8 cellular contexts compared by ENCODE assay signal in genomic region chr15:85795320-85795668, GRCh38. TPM values are rescaled to one million over a fixed set of nuclear protein-coding genes. Genes with fewer than 3 reads are reported as not detected.
DNase-seq lines count a peak whose midpoint lies in the region; ATAC-seq, FAIRE-seq and TF ChIP-seq lines count a peak whose summit lies in the region.

No MANE protein-coding gene starts in this region.

- no peaks in the 10 kb centered on the region for H3K27me3 Mint-ChIP-seq in activated naive CD4-positive, alpha-beta T cell treated with anti-CD3 and anti-CD28 coated beads, Interleukin-2, amount 50 U/mL, for 24 hours
- peaks cover 4% of the 10 kb centered on the region for H3K27me3 Mint-ChIP-seq in activated T-helper 1 cell treated with anti-CD3 and anti-CD28 coated beads, Interleukin-12 subunit alpha, Interleukin-12 subunit beta, Interleukin-2, Interleukin-4 antibody, amounts not matched to agents 30 ng/mL and 10 ng/mL and 1 ng/mL, durations not matched to agents 14 hours and 24 hours and 36 hours (ENCODE audit: insufficient read depth)

- H3K4me1 ChIP-seq in HepG2 (ENCODE audit: insufficient read depth, low read length) (peaks cover 38% of the 10 kb centered on the region), upper lobe of left lung (peaks cover 22 to 27% (median 23%) of the 10 kb centered on the region in 4 donors)

- peaks cover 36% of the 10 kb centered on the region for H3K4me1 Mint-ChIP-seq in activated naive CD4-positive, alpha-beta T cell treated with anti-CD3 and anti-CD28 coated beads, Interleukin-2, amount 50 U/mL, for 24 hours
- peaks cover 31% of the 10 kb centered on the region for H3K4me1 Mint-ChIP-seq in activated T-helper 1 cell treated with anti-CD3 and anti-CD28 coated beads, Interleukin-12 subunit alpha, Interleukin-12 subunit beta, Interleukin-2, Interleukin-4 antibody, amounts not matched to agents 30 ng/mL and 10 ng/mL and 1 ng/mL, durations not matched to agents 14 hours and 24 hours and 36 hours (ENCODE audit: low read depth)

- TF ChIP-seq EP300 in HepG2 (IDR thresholded peaks at IDR 0.05; ENCODE audit: low read depth in 2 of 2, low read length in 2 of 2), result no peak
- TF ChIP-seq EP300 in HepG2 (CRISPR knock-in tag; IDR thresholded peaks at IDR 0.05; ENCODE audit: borderline replicate concordance), result no peak
- TF ChIP-seq EP300 in upper lobe of left lung (IDR thresholded peaks at IDR 0.05), result no peak

- in situ Hi-C loops in HepG2 (cut with HindIII; ENCODE audit: extremely low pct_ligation_motif_present, low pct_unique_long_range_greater_than_20kb), result no loop called here

- H3K4me2 ChIP-seq in HepG2 (ENCODE audit: low read depth, low read length), result peak overlapping the region; percentile 93

- H3K9me3 Mint-ChIP-seq in activated naive CD4-positive, alpha-beta T cell treated with anti-CD3 and anti-CD28 coated beads, Interleukin-2, amount 50 U/mL, for 24 hours, result no peaks in the 10 kb centered on the region
- H3K9me3 Mint-ChIP-seq in activated T-helper 1 cell treated with anti-CD3 and anti-CD28 coated beads, Interleukin-12 subunit alpha, Interleukin-12 subunit beta, Interleukin-2, Interleukin-4 antibody, amounts not matched to agents 30 ng/mL and 10 ng/mL and 1 ng/mL, durations not matched to agents 14 hours and 24 hours and 36 hours, result no peaks in the 10 kb centered on the region

- POLR2A ChIA-PET in HepG2 (lab: Yijun Ruan, JAX), result interaction anchor here (1.4 kb wide), 1 partner anchor 18 kb away, joined by 4 read pairs; no protein-coding TSS in a partner anchor

- peak overlapping the region; percentile 99 for H2AFZ ChIP-seq in HepG2 (ENCODE audit: low read length)

- H3K79me2 ChIP-seq in HepG2 (ENCODE audit: insufficient read depth, low read length), result peaks cover 29% of the 10 kb centered on the region

- no peak for FAIRE-seq in HepG2 (lab: Jason Lieb, UNC)

- no peaks in the 10 kb centered on the region; a peak in 1 of 5 replicates for H3K27me3 ChIP-seq in HepG2 (ENCODE audit: control insufficient read depth in 1 of 2, insufficient read depth in 2 of 2, low read length in 2 of 2)
- H3K27me3 ChIP-seq in upper lobe of left lung, result no peaks in the 10 kb centered on the region

- peak overlapping the region; percentile 14 for H3K27ac Mint-ChIP-seq in activated naive CD4-positive, alpha-beta T cell treated with anti-CD3 and anti-CD28 coated beads, Interleukin-2, amount 50 U/mL, for 24 hours
- no peak overlapping the region for H3K27ac Mint-ChIP-seq in activated T-helper 1 cell treated with anti-CD3 and anti-CD28 coated beads, Interleukin-12 subunit alpha, Interleukin-12 subunit beta, Interleukin-2, Interleukin-4 antibody, amounts not matched to agents 30 ng/mL and 10 ng/mL and 1 ng/mL, durations not matched to agents 14 hours and 24 hours and 36 hours

- H3K36me3 ChIP-seq in HepG2 (replicated peaks in 1 of 2; ENCODE audit: control insufficient read depth in 1 of 2, insufficient read depth in 2 of 2, low read length in 2 of 2) (no peaks in the 10 kb centered on the region), upper lobe of left lung (no peaks in the 10 kb centered on the region)

- peaks cover 11% of the 10 kb centered on the region for H4K20me1 ChIP-seq in HepG2 (ENCODE audit: insufficient read depth, low read length)

- ATAC-seq in HepG2 (no peak), upper lobe of left lung (ENCODE audit: low FRiP score in 2 of 2) (no peak), GM21390 (IDR thresholded peaks at IDR 0.05; ENCODE audit: unreplicated experiment) (no peak)

- TF ChIP-seq POLR2A in HepG2 (IDR thresholded peaks at IDR 0.05; ENCODE audit: insufficient read depth in 1 of 2, low read depth in 2 of 2, low read length in 2 of 2) (no peak), upper lobe of left lung (IDR thresholded peaks at IDR 0.05) (no peak)

- TF ChIP-seq CTCF in HepG2 (CRISPR knock-in tag; IDR thresholded peaks at IDR 0.05), result no peak
- no peak for TF ChIP-seq CTCF in upper lobe of left lung (IDR thresholded peaks at IDR 0.05)

- no TSS peak for BruUV-seq in HepG2 (replicated peaks; lab: Mats Ljungman, UMichigan)

- H3K9me3 ChIP-seq in HepG2 (ENCODE audit: low read length) (no peaks in the 10 kb centered on the region), upper lobe of left lung (no peaks in the 10 kb centered on the region)

- peak overlapping the region; percentile 47 for H3K9ac ChIP-seq in HepG2 (ENCODE audit: insufficient read depth, low read depth, low read length)

- intact Hi-C loops in activated T-helper 1 cell treated with anti-CD3 and anti-CD28 coated beads, Interleukin-12 subunit alpha, Interleukin-12 subunit beta, Interleukin-2, Interleukin-4 antibody, amounts not matched to agents 30 ng/mL and 10 ng/mL and 1 ng/mL, durations not matched to agents 14 hours and 24 hours and 36 hours (cut with micrococcal nuclease), result loop anchor here (1.0 to 10.0 kb wide), 6 partner anchors 64 to 1870 kb away; partner anchors contain the start of genes AKAP13 and PDE8A
- intact Hi-C loops in HepG2 (cut with micrococcal nuclease; ENCODE audit: unreplicated experiment), result no loop called here

- H3K4me3 Mint-ChIP-seq in activated naive CD4-positive, alpha-beta T cell treated with anti-CD3 and anti-CD28 coated beads, Interleukin-2, amount 50 U/mL, for 24 hours, result peak overlapping the region; percentile 90
- peak overlapping the region; percentile 88 for H3K4me3 Mint-ChIP-seq in activated T-helper 1 cell treated with anti-CD3 and anti-CD28 coated beads, Interleukin-12 subunit alpha, Interleukin-12 subunit beta, Interleukin-2, Interleukin-4 antibody, amounts not matched to agents 30 ng/mL and 10 ng/mL and 1 ng/mL, durations not matched to agents 14 hours and 24 hours and 36 hours

- 54% methylated on average over 8 of the region's 8 CpGs for WGBS in HepG2 (ENCODE audit: low lambda C conversion rate)
- 38 to 44% methylated on average over 8 of the region's 8 CpGs for WGBS in upper lobe of left lung, 2 donors

- no peak overlapping the region for H3K27ac ChIP-seq in HepG2 (ENCODE audit: extremely low read length, insufficient read depth, low read length)
- peak overlapping the region in 2 of 4 donors; percentile 92 to 95 for H3K27ac ChIP-seq in upper lobe of left lung

- no peak for DNase-seq in activated naive CD4-positive, alpha-beta T cell treated with anti-CD3 and anti-CD28 coated beads, Interleukin-2, amount 50 U/mL, for 16 hours
- no peak for DNase-seq in activated T-helper 1 cell treated with anti-CD3 and anti-CD28 coated beads, Interleukin-12 subunit alpha, Interleukin-12 subunit beta, Interleukin-2, Interleukin-4 antibody, amounts not matched to agents 30 ng/mL and 10 ng/mL and 1 ng/mL, durations not matched to agents 14 hours and 24 hours and 36 hours (ENCODE audit: low spot score)
- DNase-seq in HepG2 (ENCODE audit: low spot score), result no peak
- DNase-seq in upper lobe of left lung, result no peak
- DNase-seq in iPS-NIHi7 (ENCODE audit: extremely low spot score), result no peak
- no peak for DNase-seq in GOT3 (lab: John Stamatoyannopoulos, UW)

- H3K4me3 ChIP-seq in HepG2 (replicated peaks in 1 of 3; ENCODE audit: insufficient read depth in 1 of 3, low read depth in 2 of 3, low read length in 3 of 3) (peak overlapping the region; percentile 50 to 65 (median 55)), upper lobe of left lung (peak overlapping the region; percentile 15 to 93 (median 88))

- CTCF ChIA-PET in HepG2 (lab: Yijun Ruan, JAX; ENCODE audit: low intra/inter-chr PET ratio, low total read pairs), result no interaction called here

- TF ChIP-seq RAD21 in HepG2 (CRISPR knock-in tag; IDR thresholded peaks at IDR 0.05), result no peak

- H3K36me3 Mint-ChIP-seq in activated naive CD4-positive, alpha-beta T cell treated with anti-CD3 and anti-CD28 coated beads, Interleukin-2, amount 50 U/mL, for 24 hours, result no peaks in the 10 kb centered on the region
- peaks cover 5% of the 10 kb centered on the region for H3K36me3 Mint-ChIP-seq in activated T-helper 1 cell treated with anti-CD3 and anti-CD28 coated beads, Interleukin-12 subunit alpha, Interleukin-12 subunit beta, Interleukin-2, Interleukin-4 antibody, amounts not matched to agents 30 ng/mL and 10 ng/mL and 1 ng/mL, durations not matched to agents 14 hours and 24 hours and 36 hours (ENCODE audit: low read depth)

TF ChIP-seq in HepG2, 621 proteins besides CTCF, POLR2A, EP300 and RAD21 (continues in another document):
- 0 out of 2 replicates have a peak, but pooled peaks have one; percentile 2 for TF ChIP-seq NCOA2 (CRISPR knock-in tag; IDR thresholded peaks at IDR 0.05)

RNA-seq across cellular contexts. Expression of gene KLHL25, which starts 0.6 kb away (rescaled TPM):
- total RNA-seq in activated T-helper 1 cell treated with anti-CD3 and anti-CD28 coated beads, Interleukin-12 subunit alpha, Interleukin-12 subunit beta, Interleukin-2, Interleukin-4 antibody, amounts not matched to agents 30 ng/mL and 10 ng/mL and 1 ng/mL, durations not matched to agents 14 hours and 24 hours and 36 hours, result 10.7 and 11.0 TPM in 2 replicates
- total RNA-seq in HepG2 (2016; rRNA removed; fragmentation: Illumina TruSeq; extraction: Trizol) (7.4 and 8.2 TPM in 2 replicates), upper lobe of left lung (10 to 100 TPM in 1 of 6 donors, 1 to 10 TPM in 5; 3.0 to 24.1 (median 5.6) TPM)
- total RNA-seq in HepG2 (2016; cell fraction: cytosol; rRNA removed; fragmentation: Illumina TruSeq; extraction: Trizol; ENCODE audit: low read depth), result 2.2 TPM in 2 replicates
- total RNA-seq in HepG2 (2016; cell fraction: insoluble cytoplasmic fraction; rRNA removed; fragmentation: Illumina TruSeq; extraction: Trizol), result 6.6 and 8.0 TPM in 2 replicates
- 4.1 and 4.3 TPM in 2 replicates for total RNA-seq in HepG2 (2016; cell fraction: membrane; rRNA removed; fragmentation: Illumina TruSeq; extraction: Trizol)
- total RNA-seq in HepG2 (2016; cell fraction: nucleus; rRNA removed; fragmentation: Illumina TruSeq; extraction: Trizol), result 6.8 and 7.2 TPM in 2 replicates
- polyA plus RNA-seq in HepG2 (2011; rRNA removed), result 3.7 and 5.2 TPM in 2 replicates
- 3.2 and 4.8 TPM in 2 replicates for polyA plus RNA-seq in HepG2 (2011; cell fraction: cytosol; rRNA removed)
- 9.9 and 10.8 TPM in 2 replicates for polyA plus RNA-seq in HepG2 (2011; cell fraction: nucleus; rRNA removed)
- polyA plus RNA-seq in HepG2 (2012), result 2.3 and 3.1 TPM in 2 replicates
- 1.0 and 1.1 TPM in 2 replicates for polyA plus RNA-seq in HepG2 (2016; cell fraction: cytosol; fragmentation: Illumina TruSeq; extraction: Trizol; ENCODE audit: low read depth)
- 5.4 and 5.9 TPM in 2 replicates for polyA plus RNA-seq in HepG2 (2016; cell fraction: insoluble cytoplasmic fraction; fragmentation: Illumina TruSeq; extraction: Trizol; ENCODE audit: low read depth)
- 1.7 and 2.0 TPM in 2 replicates for polyA plus RNA-seq in HepG2 (2016; cell fraction: membrane; fragmentation: Illumina TruSeq; extraction: Trizol; ENCODE audit: low read depth)
- 8.0 TPM in 2 replicates for polyA plus RNA-seq in HepG2 (2016; cell fraction: nucleus; fragmentation: Illumina TruSeq; extraction: Trizol; ENCODE audit: insufficient read depth, low read depth)
- 9.9 and 14.9 TPM in 2 replicates for polyA minus RNA-seq in HepG2 (2011; rRNA and poly(A)+ RNA removed; ENCODE audit: low replicate concordance)
- polyA minus RNA-seq in HepG2 (2011; cell fraction: cytosol; rRNA and poly(A)+ RNA removed), result 3.3 and 4.0 TPM in 2 replicates
- polyA minus RNA-seq in HepG2 (2011; cell fraction: nucleus; rRNA and poly(A)+ RNA removed), result 6.2 and 6.7 TPM in 2 replicates
